Comparison of ENCODE assay signal across 8 cellular contexts in the genomic region with DNA sequence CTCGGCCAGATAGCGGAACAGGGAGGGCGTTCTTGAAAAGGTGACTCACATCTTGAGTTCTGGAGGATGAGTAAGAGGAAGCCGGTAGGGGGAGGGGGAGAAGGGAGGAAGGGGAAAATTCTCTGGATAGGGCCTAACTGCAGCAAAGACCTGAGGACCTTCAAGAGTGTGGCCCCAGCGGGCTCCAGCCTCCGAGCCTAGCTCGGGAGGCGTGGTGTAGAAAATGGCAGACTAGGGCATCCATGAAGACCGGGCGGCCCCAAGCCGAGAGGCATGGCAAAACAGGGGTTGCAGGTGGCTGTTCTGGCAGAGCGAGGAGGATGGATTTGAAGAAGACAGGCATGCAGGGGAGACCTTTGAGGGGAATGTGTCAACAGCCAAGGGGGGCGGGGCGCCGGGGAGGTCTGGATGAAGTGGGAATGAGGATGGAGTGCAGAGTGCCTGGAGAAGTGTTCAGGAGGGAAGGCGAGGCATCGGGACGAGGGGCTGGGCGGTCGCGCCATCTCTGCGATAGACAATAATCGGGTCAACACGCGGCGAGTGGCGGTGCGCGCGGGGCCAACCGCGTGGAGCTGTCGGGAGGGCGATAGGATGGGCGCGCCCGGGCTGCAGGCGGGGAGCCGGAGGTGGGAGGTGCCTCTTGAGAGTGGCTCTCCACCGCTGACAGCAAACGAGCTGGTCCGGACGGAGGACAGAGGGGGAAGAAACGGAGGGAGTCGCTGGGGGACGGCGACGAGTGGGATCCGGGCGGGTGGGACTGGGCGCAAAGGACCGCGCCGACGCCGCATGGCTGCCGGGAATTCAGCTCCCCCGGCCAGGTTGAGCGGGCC.
A peak's percentile ranks its signal among the peaks of the same experiment; 100 is the strongest.
DNase-seq lines count a peak whose midpoint lies in the region; ATAC-seq lines count a peak whose summit lies in the region.

No MANE protein-coding gene starts in this region.

- H3K9me3 ChIP-seq in HUES48 (ENCODE audit: control insufficient read depth, insufficient read depth, low read length) (0 out of 2 replicates have a peak, but pooled peaks cover 3% of the 10 kb centered on the region), iPS DF 6.9 (ENCODE audit: control insufficient read depth, insufficient read depth, low read length) (no peaks in the 10 kb centered on the region)

- no CpG with 5 or more reads among the region's 59 CpGs for WGBS in iPS DF 6.9 (ENCODE audit: insufficient coverage, insufficient read length)

- peaks cover 22% of the 10 kb centered on the region for H3K4me1 ChIP-seq in HUES48 (ENCODE audit: control insufficient read depth, insufficient read depth, low read length)
- H3K4me1 ChIP-seq in iPS DF 6.9 (ENCODE audit: control insufficient read depth, insufficient read depth, low read length), result peaks cover 7% of the 10 kb centered on the region; the same call in 1 of the 2 replicates

- H3K27me3 ChIP-seq in HUES48 (ENCODE audit: control insufficient read depth, insufficient read depth, low read length) (peaks cover 28% of the 10 kb centered on the region), iPS DF 6.9 (ENCODE audit: control insufficient read depth, insufficient read depth, low read length) (peaks cover 4% of the 10 kb centered on the region; the same call in 1 of the 2 replicates)

- ATAC-seq in HG02840 (IDR thresholded peaks at IDR 0.05; ENCODE audit: low FRiP score, unreplicated experiment) (no peak), GM18498 (IDR thresholded peaks at IDR 0.05; ENCODE audit: unreplicated experiment) (no peak)

- H3K4me3 ChIP-seq in HUES48 (ENCODE audit: low read depth, low read length), result peak overlapping the region; percentile 61
- peak overlapping the region; percentile 34; the same call in 1 of the 2 replicates for H3K4me3 ChIP-seq in iPS DF 6.9 (ENCODE audit: low read length)
- H3K4me3 ChIP-seq in skeletal muscle cell (ENCODE audit: low read depth, low read length), result peak overlapping the region; percentile 45

- DNase-seq in AG20443 (ENCODE audit: low spot score), result peak; percentile 88
- peak; percentile 16 for DNase-seq in T-helper 22 cell (ENCODE audit: low read depth)
- DNase-seq in astrocyte of the hippocampus (ENCODE audit: low read depth, low spot score), result peak; percentile 80
- DNase-seq in iPS DF 6.9 (ENCODE audit: low read depth, low spot score), result no peak
- no peak for DNase-seq in skeletal muscle cell (ENCODE audit: low read depth)

- H3K27ac ChIP-seq in HUES48 (ENCODE audit: low read depth, low read length) (peak overlapping the region; percentile 68), iPS DF 6.9 (ENCODE audit: low read length) (no peak overlapping the region)

- H3K9ac ChIP-seq in HUES48 (ENCODE audit: low read depth, low read length), result no peak overlapping the region

- H3K36me3 ChIP-seq in HUES48 (ENCODE audit: control insufficient read depth, insufficient read depth, low read length) (no peaks in the 10 kb centered on the region), iPS DF 6.9 (ENCODE audit: control insufficient read depth, insufficient read depth, low read length) (no peaks in the 10 kb centered on the region)

Comparison
In these comparisons a context has a peak if more than half of its experiments do, and no peak if none do; other contexts are left out.
1. DNase-seq: peak in AG20443 (single experiment), T-helper 22 cell (single experiment) and astrocyte of the hippocampus (single experiment); none in iPS DF 6.9 (single experiment) and skeletal muscle cell (single experiment).
2. Peak in every context shown above with its lines, with median percentiles within 50 percentile points of each other: H3K4me3 ChIP-seq.